Comparison of ENCODE assay signal across 19 cellular contexts in genomic region chr13:46185634-46186033, GRCh38. TPM values are rescaled to one million over a fixed set of nuclear protein-coding genes. Genes with fewer than 3 reads are reported as not detected.
"Had no signal": no experiment of that assay in that cellular context is flagged by ENCODE, and none has a peak within 500 bp of the region (broad histone marks: within the 10 kb centered on the region; RNA-seq: fewer than 3 reads in every experiment).

No MANE protein-coding gene starts in this region.

- H2AFZ ChIP-seq: hepatocyte had no signal

- H3K4me2 ChIP-seq: hepatocyte had no signal

- H3K4me3 ChIP-seq: hepatocyte, lower lobe of right lung, sigmoid colon, thyroid gland had no signal

- FAIRE-seq: bronchial epithelial cell, islet of Langerhans had no signal

- H3K4me3 Mint-ChIP-seq: activated B cell treated with CpG ODN at 0.5 μM for 24 hours; activated naive CD4-positive, alpha-beta T cell treated with anti-CD3 and anti-CD28 coated beads, Interleukin-2, amount 50 U/mL, for 24 hours; nephron had no signal

- H3K79me2 ChIP-seq: hepatocyte had no signal

- H3K27ac ChIP-seq: hepatocyte, lower lobe of right lung, sigmoid colon, thyroid gland had no signal

- H3K9me3 ChIP-seq: lower lobe of right lung, sigmoid colon, thyroid gland had no signal

- H3K27ac Mint-ChIP-seq: nephron had no signal

- H3K27me3 ChIP-seq: hepatocyte, sigmoid colon, thyroid gland had no signal

- H3K27me3 Mint-ChIP-seq: activated B cell treated with CpG ODN at 0.5 μM for 24 hours; activated CD8-positive, alpha-beta memory T cell treated with anti-CD3 and anti-CD28 coated beads, Interleukin-2, amount 10 ng/mL, durations not matched to agents 7 days and 5 days; activated naive CD4-positive, alpha-beta T cell treated with anti-CD3 and anti-CD28 coated beads, Interleukin-2, amount 50 U/mL, for 24 hours had no signal

- H3K9me3 Mint-ChIP-seq: activated B cell treated with CpG ODN at 0.5 μM for 24 hours; activated naive CD4-positive, alpha-beta T cell treated with anti-CD3 and anti-CD28 coated beads, Interleukin-2, amount 50 U/mL, for 24 hours; nephron had no signal

- H3K4me1 ChIP-seq: sigmoid colon, thyroid gland had no signal

- ATAC-seq: activated CD8-positive, alpha-beta memory T cell treated with anti-CD3 and anti-CD28 coated beads, Interleukin-2, amount 10 ng/mL, durations not matched to agents 7 days and 5 days; lower lobe of right lung had no signal

- H3K36me3 ChIP-seq: lower lobe of right lung, sigmoid colon, thyroid gland had no signal

- DNase-seq: activated B cell treated with CpG ODN at 0.5 μM for 24 hours; activated CD8-positive, alpha-beta memory T cell treated with anti-CD3 and anti-CD28 coated beads, Interleukin-2, amount 10 ng/mL, durations not matched to agents 7 days and 5 days; activated effector memory CD4-positive, alpha-beta T cell treated with Interleukin-2 at 50 U/mL for 16 hours; effector CD4-positive, alpha-beta T cell; lower lobe of right lung; nucleus accumbens; sigmoid colon; stimulated activated CD4-positive, alpha-beta T cell treated with anti-CD3 and anti-CD28 coated beads, Interleukin-4, amount 100 ng/mL, for 4 hours; stimulated activated naive CD4-positive, alpha-beta T cell treated with Interleukin-2 at 50 U/mL for 16 hours; SW 1271; T-helper 9 cell; thyroid gland had no signal

RNA-seq across cellular contexts. Expression of gene LRRC63, which starts 26.1 kb away (rescaled TPM):
- total RNA-seq: activated B cell treated with CpG ODN at 0.5 μM for 24 hours, bronchial epithelial cell, fibroblast of villous mesenchyme, hepatocyte, sigmoid colon had no signal
- polyA plus RNA-seq: hepatocyte, sigmoid colon, urinary bladder had no signal
